8 cellular contexts compared by ENCODE assay signal in the genomic region with DNA sequence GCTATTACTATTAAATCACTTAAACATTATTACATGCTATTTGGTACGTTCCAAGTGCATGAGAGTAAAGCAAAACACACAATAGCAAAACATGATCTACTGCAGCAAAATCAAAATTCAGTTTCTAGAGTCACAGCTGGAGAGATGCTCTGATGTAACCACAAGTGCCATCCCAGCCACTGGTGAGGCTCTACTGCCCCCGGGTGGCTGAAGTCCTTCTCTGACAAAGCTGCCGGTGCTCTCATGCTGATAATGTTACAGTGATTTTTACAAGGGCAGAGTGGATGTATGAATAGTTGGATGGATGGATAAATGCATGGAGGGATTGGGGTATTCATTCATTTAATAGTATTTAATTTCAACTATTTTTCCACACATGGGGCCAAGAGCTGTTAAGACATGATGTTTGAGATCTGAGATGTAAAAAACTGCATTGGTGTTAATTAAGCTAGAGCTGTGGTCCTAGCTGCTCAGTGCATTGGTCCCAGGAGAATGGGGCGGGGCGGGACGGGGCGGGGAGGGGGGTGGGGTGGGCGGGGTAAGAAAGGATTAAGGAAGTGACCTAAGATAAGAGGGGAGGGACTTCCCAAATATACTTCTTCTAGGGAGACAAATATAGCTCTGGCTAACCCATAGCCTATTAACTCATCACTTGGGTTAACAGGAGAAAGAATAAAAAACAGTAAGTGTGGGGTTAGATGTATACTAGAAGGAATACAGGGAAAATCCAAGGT. TPM values are rescaled to one million over a fixed set of nuclear protein-coding genes. Genes with fewer than 3 reads are reported as not detected.
A peak's percentile ranks its signal among the peaks of the same experiment; 100 is the strongest.
DNase-seq lines count a peak whose midpoint lies in the region; ATAC-seq and TF ChIP-seq lines count a peak whose summit lies in the region.

No MANE protein-coding gene starts in this region.

- DNase-seq in DMS79 treated with DMSO at 0.1 percent for 48 hours (lab: John Stamatoyannopoulos, UW) (peak; percentile 13), LNCaP clone FGC (ENCODE audit: low read depth) (peak; percentile 36), RKO (ENCODE audit: low spot score) (peak; percentile 74), activated T-helper 1 cell treated with Interleukin-2 at 50 U/mL for 16 hours (ENCODE audit: low read depth) (peak; percentile 25), fibroblast of the aortic adventitia (ENCODE audit: low read depth) (peak; percentile 81), neuronal stem cell (ENCODE audit: low spot score) (peak; percentile 63), thyroid gland (peak; percentile 69 to 80)

- H3K79me1 ChIP-seq in neuronal stem cell (ENCODE audit: low read depth, low read length), result no peaks in the 10 kb centered on the region

- H2BK5ac ChIP-seq in neuronal stem cell (ENCODE audit: low read length), result no peak overlapping the region

- no peak for TF ChIP-seq POLR2A in thyroid gland (IDR thresholded peaks at IDR 0.05)

- no peaks in the 10 kb centered on the region for H3K36me3 ChIP-seq in neuronal stem cell (replicated peaks in 1 of 2; ENCODE audit: control insufficient read depth in 2 of 2, insufficient read depth in 2 of 2, low read length in 2 of 2)
- no peaks in the 10 kb centered on the region for H3K36me3 ChIP-seq in thyroid gland

- H4K8ac ChIP-seq in neuronal stem cell (ENCODE audit: low read depth, low read length), result no peak overlapping the region

- H3K27me3 ChIP-seq in neuronal stem cell (ENCODE audit: control insufficient read depth in 3 of 3, insufficient read depth in 3 of 3, low read depth in 1 of 3, low read length in 3 of 3), result peaks cover 0 to 6% (median 0%) of the 10 kb centered on the region in 3 experiments
- no peaks in the 10 kb centered on the region for H3K27me3 ChIP-seq in thyroid gland

- no peak overlapping the region for H3K14ac ChIP-seq in neuronal stem cell (ENCODE audit: low read length)

- no peak overlapping the region for H2BK15ac ChIP-seq in neuronal stem cell (ENCODE audit: low read length)

- H4K91ac ChIP-seq in neuronal stem cell (ENCODE audit: low read depth, low read length, poor library complexity), result no peak overlapping the region

- no CpG with 5 or more reads among the region's 8 CpGs for WGBS in neuronal stem cell (ENCODE audit: extremely low coverage in 2 of 2, insufficient read length in 2 of 2, insufficient replicate concordance in 1 of 2), 2 donors
- 1% methylated on average over 8 of the region's 8 CpGs for WGBS in thyroid gland, 2 donors

- TF ChIP-seq CTCF in LNCaP clone FGC (IDR thresholded peaks at IDR 0.05; ENCODE audit: control insufficient read depth, extremely low read depth, insufficient read depth) (peak; percentile 97), fibroblast of the aortic adventitia (IDR thresholded peaks at IDR 0.05; ENCODE audit: insufficient read depth, low read length) (peak; percentile 93), thyroid gland (IDR thresholded peaks at IDR 0.05) (peak; percentile 57 to 82 (median 66))

- H3K4me1 ChIP-seq in neuronal stem cell (ENCODE audit: control insufficient read depth in 2 of 2, insufficient read depth in 1 of 2, low read depth in 1 of 2, low read length in 2 of 2), result no peaks in the 10 kb centered on the region
- no peaks in the 10 kb centered on the region for H3K4me1 ChIP-seq in thyroid gland

- intact Hi-C loops in thyroid gland (cut with DNase I), result no loop called here

- H3K4me3 ChIP-seq in LNCaP clone FGC (ENCODE audit: low read depth, low read length) (no peak overlapping the region), fibroblast of the aortic adventitia (ENCODE audit: low read depth, low read length) (no peak overlapping the region), neuronal stem cell (ENCODE audit: low read length in 2 of 2) (no peak overlapping the region), thyroid gland (replicated peaks in 1 of 3) (no peak overlapping the region)

- H3K9ac ChIP-seq in neuronal stem cell (ENCODE audit: low read depth, low read length, poor library complexity), result no peak overlapping the region

- ATAC-seq in GM18519 (IDR thresholded peaks at IDR 0.05; ENCODE audit: low FRiP score, unreplicated experiment), result no peak

- no peak overlapping the region for H3K27ac ChIP-seq in neuronal stem cell (replicated peaks; ENCODE audit: low read length)
- H3K27ac ChIP-seq in thyroid gland, result no peak overlapping the region

- no peak overlapping the region for H2BK120ac ChIP-seq in neuronal stem cell (ENCODE audit: low read depth, low read length)

- H3K4me2 ChIP-seq in neuronal stem cell (ENCODE audit: insufficient read depth, low read length, poor library complexity, severe bottlenecking), result no peak overlapping the region

- H3K23ac ChIP-seq in neuronal stem cell (ENCODE audit: low read depth, low read length, poor library complexity), result no peak overlapping the region

- H3K18ac ChIP-seq in neuronal stem cell (ENCODE audit: low read length), result no peak overlapping the region

- H2AFZ ChIP-seq in neuronal stem cell (ENCODE audit: low read length), result no peak overlapping the region

- no peaks in the 10 kb centered on the region for H3K9me3 ChIP-seq in neuronal stem cell (replicated peaks in 1 of 2; ENCODE audit: control insufficient read depth in 2 of 2, insufficient read depth in 1 of 2, low read depth in 1 of 2, low read length in 2 of 2)
- no peaks in the 10 kb centered on the region for H3K9me3 ChIP-seq in thyroid gland

- H3K4ac ChIP-seq in neuronal stem cell (ENCODE audit: low read length), result no peak overlapping the region

- no peak overlapping the region for H2AK5ac ChIP-seq in neuronal stem cell (ENCODE audit: low read depth, low read length)

- no peak overlapping the region for H2BK12ac ChIP-seq in neuronal stem cell (ENCODE audit: low read length)

RNA-seq across cellular contexts. Expression of a gene that starts 5.3 kb away (rescaled TPM):
- total RNA-seq in fibroblast of the aortic adventitia (ENCODE audit: low replicate concordance), result 0.98 and 5.6 TPM in 2 replicates
- 0.11 TPM for polyA plus RNA-seq in neuronal stem cell (2013, experiment 1 of 2)
- polyA plus RNA-seq in neuronal stem cell (2013, experiment 2 of 2), result 0.08 TPM
- total RNA-seq in thyroid gland, result 10 to 100 TPM in 1 of 4 donors, 1 to 10 TPM in 3; 2.7 to 10.1 (median 5.1) TPM

Comparison
In these comparisons a context has a peak if more than half of its experiments do, and no peak if none do; other contexts are left out.
1. DNase-seq: peak in every context shown above with its lines; median percentile 81 in fibroblast of the aortic adventitia; 74 in thyroid gland; 74 in RKO; 63 in neuronal stem cell; 36 in LNCaP clone FGC; 25 in activated T-helper 1 cell treated with Interleukin-2 at 50 U/mL for 16 hours; 13 in DMS79 treated with DMSO at 0.1 percent for 48 hours.